1 cellular context compared by ENCODE assay signal in genomic region chr19:40139533-40140287, GRCh38.
TF ChIP-seq lines count a peak whose summit lies in the region.

No MANE protein-coding gene starts in this region.

TF ChIP-seq in HepG2, 621 proteins besides CTCF, POLR2A, EP300 and RAD21:
- 0 out of 4 replicates have a peak, but pooled peaks of 1 of the 2 experiments have one; percentile 34 for TF ChIP-seq KLF16 (CRISPR knock-in tag; IDR thresholded peaks at IDR 0.05)
- no peak for TF ChIP-seq THYN1 (CRISPR knock-in tag; IDR thresholded peaks at IDR 0.05; ENCODE audit: borderline replicate concordance, low read depth)
- no peak for TF ChIP-seq RELA (CRISPR knock-in tag; IDR thresholded peaks at IDR 0.05)
- no peak for TF ChIP-seq ZNF530 (CRISPR knock-in tag; IDR thresholded peaks at IDR 0.05; ENCODE audit: low read depth)
- TF ChIP-seq KMT2B (CRISPR knock-in tag; IDR thresholded peaks at IDR 0.05), result no peak
- TF ChIP-seq SNAI1 (CRISPR knock-in tag; IDR thresholded peaks at IDR 0.05; ENCODE audit: borderline replicate concordance), result no peak
- TF ChIP-seq SMC3 (IDR thresholded peaks at IDR 0.05; ENCODE audit: low read length), result peak; percentile 94
- TF ChIP-seq HOXA3 (CRISPR knock-in tag; IDR thresholded peaks at IDR 0.05), result no peak
- TF ChIP-seq SYNCRIP (IDR thresholded peaks at IDR 0.05; ENCODE audit: insufficient read depth, low read depth, low read length), result no peak
- 0 out of 2 replicates have a peak, but pooled peaks have one; percentile 21 for TF ChIP-seq RXRB (CRISPR knock-in tag; IDR thresholded peaks at IDR 0.05; ENCODE audit: borderline replicate concordance)
- TF ChIP-seq ETV5 (CRISPR knock-in tag; IDR thresholded peaks at IDR 0.05; ENCODE audit: borderline replicate concordance), result no peak
- no peak for TF ChIP-seq ARNT (IDR thresholded peaks at IDR 0.05)
- peak; percentile 92 for TF ChIP-seq STAG1 (CRISPR knock-in tag; IDR thresholded peaks at IDR 0.05)
- no peak for TF ChIP-seq NFE2L1 (CRISPR knock-in tag; IDR thresholded peaks at IDR 0.05; ENCODE audit: borderline replicate concordance)
- TF ChIP-seq GATAD2A (CRISPR knock-in tag; IDR thresholded peaks at IDR 0.05), result no peak
TF ChIP-seq in HepG2: peak in this region for 4.
